10 cellular contexts compared by ENCODE assay signal in the genomic region with DNA sequence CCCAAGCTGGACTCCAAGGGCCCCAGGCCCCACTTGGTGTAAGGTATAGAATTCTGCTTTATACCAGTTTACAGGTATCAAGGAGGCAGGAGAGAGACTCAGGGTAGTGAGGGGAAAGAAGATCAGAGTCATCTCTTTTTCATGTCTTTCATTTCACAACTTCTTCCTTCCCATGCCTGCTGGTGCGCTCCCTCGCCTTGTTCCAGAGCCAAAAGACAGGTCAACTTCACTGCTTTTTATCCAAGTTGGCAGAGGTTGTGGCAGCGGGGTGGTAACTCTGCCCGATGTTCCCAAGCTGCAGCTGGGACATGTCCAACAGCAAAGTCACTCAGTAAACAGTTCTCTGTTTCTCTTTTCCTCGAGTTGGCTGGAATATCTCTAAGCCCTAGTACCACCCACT.
DNase-seq lines count a peak whose midpoint lies in the region; ATAC-seq, FAIRE-seq and TF ChIP-seq lines count a peak whose summit lies in the region.
"Had no signal": no experiment of that assay in that cellular context is flagged by ENCODE, and none has a peak within 500 bp of the region (broad histone marks: within the 10 kb centered on the region; RNA-seq: fewer than 3 reads in every experiment).

No MANE protein-coding gene starts in this region.

- DNase-seq in A549 (ENCODE audit: low read depth in 1 of 2, low spot score in 1 of 2), result peak in 1 of 2 experiments; percentile 41
- DNase-seq in astrocyte (ENCODE audit: low read depth), result no peak
- peak; percentile 73 for DNase-seq in Right ventricle myocardium inferior (ENCODE audit: missing footprints)
- peak; percentile 65 to 88 (median 83) for DNase-seq in pancreas
- DNase-seq in mesenchymal stem cell, result no peak
- no peak for DNase-seq in BE2C
- DNase-seq in activated T-cell treated with anti-CD3 and anti-CD28 coated beads, Interleukin-2, amount 50 U/mL, for 1 hour, result no peak
- DNase-seq: activated CD8-positive, alpha-beta T cell treated with anti-CD3 and anti-CD28 coated beads, Interleukin-2, amount 10 ng/mL, durations not matched to agents 7 days and 5 days; GDM1 had no signal

- H3K4me3 ChIP-seq in A549 (no peak overlapping the region), astrocyte (ENCODE audit: insufficient read depth, low read depth, low read length) (no peak overlapping the region), pancreas (no peak overlapping the region), mesenchymal stem cell (ENCODE audit: insufficient read depth in 1 of 2, low read depth in 1 of 2, low read length in 2 of 2) (no peak overlapping the region), BE2C (ENCODE audit: low read depth, low read length) (no peak overlapping the region)

- no peak overlapping the region for H3K4ac ChIP-seq in mesenchymal stem cell (ENCODE audit: low read depth in 1 of 2, low read length in 2 of 2)

- TF ChIP-seq CTCF in A549 (IDR thresholded peaks at IDR 0.05), result no peak
- TF ChIP-seq CTCF in astrocyte (IDR thresholded peaks at IDR 0.05; ENCODE audit: insufficient read depth, low read depth, low read length), result no peak
- TF ChIP-seq CTCF in pancreas (IDR thresholded peaks at IDR 0.05), result no peak
- no peak for TF ChIP-seq CTCF in BE2C (IDR thresholded peaks at IDR 0.05; ENCODE audit: low read depth, low read length)

- no peaks in the 10 kb centered on the region for H3K79me1 ChIP-seq in mesenchymal stem cell (replicated peaks; ENCODE audit: low read length, poor library complexity, severe bottlenecking)

- H2AFZ ChIP-seq in astrocyte (ENCODE audit: low read depth, low read length) (peak overlapping the region; percentile 56), mesenchymal stem cell (ENCODE audit: low read depth, low read length) (no peak overlapping the region)

- H3K27ac Mint-ChIP-seq in astrocyte (ENCODE audit: unreplicated experiment), result peak overlapping the region; percentile 38
- H3K27ac Mint-ChIP-seq in stimulated activated memory B cell treated with anti-CD40 and anti-IgM and Interleukin-4, amounts not matched to agents 10 μg/mL and 1 μg/mL and 100 μg/mL, for 72 hours, result no peak overlapping the region
- H3K27ac Mint-ChIP-seq: activated CD8-positive, alpha-beta T cell treated with anti-CD3 and anti-CD28 coated beads, Interleukin-2, amount 10 ng/mL, durations not matched to agents 7 days and 5 days had no signal

- H2BK15ac ChIP-seq in mesenchymal stem cell (ENCODE audit: low read depth, poor library complexity, severe bottlenecking), result no peak overlapping the region

- no peak overlapping the region for H3K18ac ChIP-seq in mesenchymal stem cell (ENCODE audit: low read depth in 1 of 2, low read length in 2 of 2)

- intact Hi-C loops in Right ventricle myocardium inferior (cut with DNase I) (no loop called here), pancreas (cut with DNase I) (no loop called here)

- no peak for TF ChIP-seq EP300 in A549 (IDR thresholded peaks at IDR 0.05)

- H2BK120ac ChIP-seq in mesenchymal stem cell (ENCODE audit: low read depth, low read length), result no peak overlapping the region

- peak; percentile 54 to 73; a peak in 3 of 6 replicates for ATAC-seq in A549
- peak; percentile 86 for ATAC-seq in Right ventricle myocardium inferior
- ATAC-seq in pancreas, result peak; percentile 96 to 99 (median 99)
- no peak for ATAC-seq in stimulated activated memory B cell treated with anti-CD40 and anti-IgM and Interleukin-4, amounts not matched to agents 10 μg/mL and 1 μg/mL and 100 μg/mL, for 72 hours
- ATAC-seq: activated CD8-positive, alpha-beta T cell treated with anti-CD3 and anti-CD28 coated beads, Interleukin-2, amount 10 ng/mL, durations not matched to agents 7 days and 5 days had no signal

- peaks cover 13% of the 10 kb centered on the region for H3K4me1 Mint-ChIP-seq in astrocyte (ENCODE audit: low read depth, unreplicated experiment)
- H3K4me1 Mint-ChIP-seq in stimulated activated memory B cell treated with anti-CD40 and anti-IgM and Interleukin-4, amounts not matched to agents 10 μg/mL and 1 μg/mL and 100 μg/mL, for 72 hours, result peaks cover 11% of the 10 kb centered on the region

- CTCF ChIA-PET in A549 (lab: Yijun Ruan, JAX), result interaction anchor here (1.4 kb wide), 1 partner anchor 475 kb away, joined by 5 read pairs; no protein-coding TSS in a partner anchor

- peak overlapping the region; percentile 56 for H3K4me2 ChIP-seq in A549
- peak overlapping the region; percentile 30 for H3K4me2 ChIP-seq in astrocyte (ENCODE audit: low read length)
- no peak overlapping the region for H3K4me2 ChIP-seq in mesenchymal stem cell (ENCODE audit: low read length, poor library complexity, severe bottlenecking)

- H3K9me3 ChIP-seq in A549 (no peaks in the 10 kb centered on the region), astrocyte (ENCODE audit: insufficient read depth, low read depth, low read length) (no peaks in the 10 kb centered on the region), pancreas (no peaks in the 10 kb centered on the region), mesenchymal stem cell (ENCODE audit: control insufficient read depth, low read length) (no peaks in the 10 kb centered on the region), BE2C (no peaks in the 10 kb centered on the region)

- no peaks in the 10 kb centered on the region for H3K9me3 Mint-ChIP-seq in astrocyte (ENCODE audit: unreplicated experiment)
- H3K9me3 Mint-ChIP-seq in stimulated activated memory B cell treated with anti-CD40 and anti-IgM and Interleukin-4, amounts not matched to agents 10 μg/mL and 1 μg/mL and 100 μg/mL, for 72 hours, result no peaks in the 10 kb centered on the region

- no peak overlapping the region for H2BK5ac ChIP-seq in mesenchymal stem cell (ENCODE audit: low read depth, low read length, poor library complexity, severe bottlenecking)

- no peak overlapping the region for H3K9ac ChIP-seq in astrocyte (ENCODE audit: low read length)
- no peak overlapping the region for H3K9ac ChIP-seq in mesenchymal stem cell (ENCODE audit: low read length)

- FAIRE-seq in A549 (lab: Jason Lieb, UNC) (no peak), astrocyte (lab: Jason Lieb, UNC) (no peak), pancreas (lab: Jason Lieb, UNC) (peak; percentile 9)

- no peaks in the 10 kb centered on the region for H4K20me1 ChIP-seq in astrocyte (ENCODE audit: insufficient read depth, low read length)

- 9% methylated on average over 5 of the region's 5 CpGs for WGBS in A549 (ENCODE audit: missing lambda C conversion rate)
- WGBS in pancreas, 2 donors, result 3 to 11% methylated on average over 5 of the region's 5 CpGs
- WGBS in mesenchymal stem cell, result 85% methylated on average over 5 of the region's 5 CpGs

- TF ChIP-seq RAD21 in A549 (conservative IDR thresholded peaks at IDR 0.05 in 1 of 2, IDR thresholded peaks at IDR 0.05 in 1 of 2), result no peak

- peaks cover 15% of the 10 kb centered on the region; the same call in 2 of the 3 replicates for H3K4me1 ChIP-seq in A549
- H3K4me1 ChIP-seq in astrocyte (ENCODE audit: insufficient read depth, low read length), result peaks cover 4% of the 10 kb centered on the region
- peaks cover 3 to 13% (median 9%) of the 10 kb centered on the region in 3 donors for H3K4me1 ChIP-seq in pancreas
- peaks cover 3% of the 10 kb centered on the region for H3K4me1 ChIP-seq in mesenchymal stem cell (ENCODE audit: control insufficient read depth, insufficient read depth, low read depth, low read length)
- H3K4me1 ChIP-seq in BE2C, result peaks cover 11% of the 10 kb centered on the region

- H3K14ac ChIP-seq in mesenchymal stem cell (ENCODE audit: low read length in 2 of 2), result no peak overlapping the region

- H3K23ac ChIP-seq in mesenchymal stem cell (ENCODE audit: low read length in 2 of 2), result no peak overlapping the region

- POLR2A ChIA-PET in A549 (lab: Yijun Ruan, JAX), result no interaction called here

- H3K36me3 ChIP-seq in astrocyte (ENCODE audit: insufficient read depth, low read length) (no peaks in the 10 kb centered on the region), pancreas (no peaks in the 10 kb centered on the region), mesenchymal stem cell (ENCODE audit: control insufficient read depth in 1 of 2, insufficient read depth in 2 of 2, low read depth in 1 of 2, low read length in 2 of 2) (no peaks in the 10 kb centered on the region), BE2C (no peaks in the 10 kb centered on the region)

- no peak overlapping the region for H4K8ac ChIP-seq in mesenchymal stem cell (ENCODE audit: low read length)

- H4K91ac ChIP-seq in mesenchymal stem cell (ENCODE audit: low read length), result no peak overlapping the region

- no peaks in the 10 kb centered on the region for H3K36me3 Mint-ChIP-seq in astrocyte (ENCODE audit: low read depth, unreplicated experiment)
- no peaks in the 10 kb centered on the region for H3K36me3 Mint-ChIP-seq in stimulated activated memory B cell treated with anti-CD40 and anti-IgM and Interleukin-4, amounts not matched to agents 10 μg/mL and 1 μg/mL and 100 μg/mL, for 72 hours

- no peak overlapping the region for H2AK5ac ChIP-seq in mesenchymal stem cell (ENCODE audit: low read length, severe bottlenecking)

- H3K27me3 Mint-ChIP-seq in astrocyte (ENCODE audit: low read depth, unreplicated experiment), result peaks cover 5% of the 10 kb centered on the region
- H3K27me3 Mint-ChIP-seq in stimulated activated memory B cell treated with anti-CD40 and anti-IgM and Interleukin-4, amounts not matched to agents 10 μg/mL and 1 μg/mL and 100 μg/mL, for 72 hours, result no peaks in the 10 kb centered on the region

- no peak for TF ChIP-seq POLR2A in A549 (IDR thresholded peaks at IDR 0.05; ENCODE audit: low read length)

- H2BK12ac ChIP-seq in mesenchymal stem cell (ENCODE audit: low read length in 2 of 2), result no peak overlapping the region

- H3K79me2 ChIP-seq in astrocyte (ENCODE audit: insufficient read depth, low read length), result no peaks in the 10 kb centered on the region

- H3K27ac ChIP-seq in A549 (peak overlapping the region; percentile 2 to 42; a peak in 4 of 6 replicates), astrocyte (ENCODE audit: low read depth, low read length) (no peak overlapping the region), pancreas (peak overlapping the region in 2 of 4 donors; percentile 47 to 53), mesenchymal stem cell (ENCODE audit: low read length, poor library complexity, severe bottlenecking) (no peak overlapping the region)

- H3K27me3 ChIP-seq in astrocyte (ENCODE audit: insufficient read depth, low read length), result no peaks in the 10 kb centered on the region
- no peaks in the 10 kb centered on the region for H3K27me3 ChIP-seq in pancreas
- H3K27me3 ChIP-seq in mesenchymal stem cell (ENCODE audit: control insufficient read depth in 1 of 2, insufficient read depth in 1 of 2, low read length in 2 of 2), result no peaks in the 10 kb centered on the region
- H3K27me3 ChIP-seq in BE2C, result no peaks in the 10 kb centered on the region

- no peak overlapping the region for H3K4me3 Mint-ChIP-seq in astrocyte (ENCODE audit: unreplicated experiment)
- no peak overlapping the region for H3K4me3 Mint-ChIP-seq in stimulated activated memory B cell treated with anti-CD40 and anti-IgM and Interleukin-4, amounts not matched to agents 10 μg/mL and 1 μg/mL and 100 μg/mL, for 72 hours
- H3K4me3 Mint-ChIP-seq: activated CD8-positive, alpha-beta T cell treated with anti-CD3 and anti-CD28 coated beads, Interleukin-2, amount 10 ng/mL, durations not matched to agents 7 days and 5 days had no signal

TF ChIP-seq in A549, 52 proteins besides CTCF, POLR2A, EP300 and RAD21 (continues in another document):
- TF ChIP-seq FOSL2 (IDR thresholded peaks at IDR 0.05), result no peak
- no peak for TF ChIP-seq FOSL2 (CRISPR knock-in tag; IDR thresholded peaks at IDR 0.05)
- TF ChIP-seq NPAS2 (CRISPR knock-in tag; IDR thresholded peaks at IDR 0.05; ENCODE audit: borderline replicate concordance), result no peak

Comparison
In these comparisons a context has a peak if more than half of its experiments do, and no peak if none do; other contexts are left out.
1. DNase-seq: peak in Right ventricle myocardium inferior (single experiment) and pancreas (6 of 6); none in astrocyte (single experiment), mesenchymal stem cell (single experiment), BE2C (single experiment) and activated T-cell treated with anti-CD3 and anti-CD28 coated beads, Interleukin-2, amount 50 U/mL, for 1 hour (single experiment).
2. H3K27ac ChIP-seq: peak in A549 (2 of 2); none in astrocyte (single experiment) and mesenchymal stem cell (single experiment).